In genomic region chr4:185259719-185260118, GRCh38 we compare ENCODE assay signal across 18 cellular contexts.
"Had no signal": no experiment of that assay in that cellular context is flagged by ENCODE, and none has a peak within 500 bp of the region (broad histone marks: within the 10 kb centered on the region; RNA-seq: fewer than 3 reads in every experiment).

No MANE protein-coding gene starts in this region.

- H3K27me3 ChIP-seq: adrenal gland, esophagus muscularis mucosa, suprapubic skin, vagina had no signal

- H3K9me3 ChIP-seq: adrenal gland, esophagus muscularis mucosa, suprapubic skin, vagina had no signal

- H3K36me3 ChIP-seq: adrenal gland, suprapubic skin, vagina, WERI-Rb-1 had no signal

- H3K36me3 Mint-ChIP-seq: activated naive CD4-positive, alpha-beta T cell treated with anti-CD3 and anti-CD28 coated beads, Interleukin-2, amount 50 U/mL, for 72 hours; natural killer cell had no signal

- H3K4me3 ChIP-seq: adrenal gland, esophagus muscularis mucosa, suprapubic skin, vagina had no signal

- DNase-seq: activated CD4-positive, alpha-beta T cell treated with anti-CD3 and anti-CD28 coated beads for 36 hours; activated CD4-positive, alpha-beta T cell treated with anti-CD3 and anti-CD28 coated beads, Interleukin-2, amount 50 U/mL, for 48 hours; activated gamma-delta T cell treated with Interleukin-2 at 50 U/mL for 16 hours; adrenal gland; effector CD8-positive, alpha-beta T cell; natural killer cell; retina; stimulated activated CD4-positive, alpha-beta T cell treated with anti-CD3 and anti-CD28 coated beads, Interleukin-12 subunit alpha, Interleukin-12 subunit beta, amount 100 ng/mL, for 4 hours; stimulated activated CD4-positive, alpha-beta T cell treated with anti-CD3 and anti-CD28 coated beads, Interleukin-1b, Interleukin-23, amount 100 ng/mL, for 48 hours; T-helper 2 cell; trophoblast cell; WERI-Rb-1 had no signal

- H3K27me3 Mint-ChIP-seq: activated CD4-positive, alpha-beta T cell treated with anti-CD3 and anti-CD28 coated beads for 36 hours; stimulated activated naive CD8-positive, alpha-beta T cell treated with anti-CD3 and anti-CD28 coated beads, Interleukin-15, Interleukin-2, amounts not matched to agents 100 ng/mL and 50 ng/mL, for 24 hours had no signal

- H3K9me3 Mint-ChIP-seq: activated naive CD4-positive, alpha-beta T cell treated with anti-CD3 and anti-CD28 coated beads, Interleukin-2, amount 50 U/mL, for 72 hours; dendritic cell treated with granulocyte-macrophage colony-stimulating factor and Interleukin-4, amounts not matched to agents 40 ng/mL and 50 ng/mL, for 4 days; natural killer cell; stimulated activated naive CD8-positive, alpha-beta T cell treated with anti-CD3 and anti-CD28 coated beads, Interleukin-15, Interleukin-2, amounts not matched to agents 100 ng/mL and 50 ng/mL, for 24 hours had no signal

- H3K4me3 Mint-ChIP-seq: activated CD4-positive, alpha-beta T cell treated with anti-CD3 and anti-CD28 coated beads for 36 hours; dendritic cell treated with granulocyte-macrophage colony-stimulating factor and Interleukin-4, amounts not matched to agents 40 ng/mL and 50 ng/mL, for 4 days; natural killer cell; stimulated activated naive CD8-positive, alpha-beta T cell treated with anti-CD3 and anti-CD28 coated beads, Interleukin-15, Interleukin-2, amounts not matched to agents 100 ng/mL and 50 ng/mL, for 24 hours had no signal

- H3K27ac Mint-ChIP-seq: activated CD4-positive, alpha-beta T cell treated with anti-CD3 and anti-CD28 coated beads for 36 hours; activated naive CD4-positive, alpha-beta T cell treated with anti-CD3 and anti-CD28 coated beads, Interleukin-2, amount 50 U/mL, for 72 hours; dendritic cell treated with granulocyte-macrophage colony-stimulating factor and Interleukin-4, amounts not matched to agents 40 ng/mL and 50 ng/mL, for 4 days; natural killer cell; stimulated activated naive CD8-positive, alpha-beta T cell treated with anti-CD3 and anti-CD28 coated beads, Interleukin-15, Interleukin-2, amounts not matched to agents 100 ng/mL and 50 ng/mL, for 24 hours had no signal

- H3K27ac ChIP-seq: adrenal gland, esophagus muscularis mucosa, suprapubic skin, vagina, WERI-Rb-1 had no signal

- ATAC-seq: activated CD4-positive, alpha-beta T cell treated with anti-CD3 and anti-CD28 coated beads for 36 hours; activated naive CD4-positive, alpha-beta T cell treated with anti-CD3 and anti-CD28 coated beads, Interleukin-2, amount 50 U/mL, for 72 hours; natural killer cell had no signal

- H3K4me1 ChIP-seq: adrenal gland, vagina had no signal
